Comparison of ENCODE assay signal across 9 cellular contexts in genomic region chr12:64583395-64584172, GRCh38. TPM values are rescaled to one million over a fixed set of nuclear protein-coding genes. Genes with fewer than 3 reads are reported as not detected.
DNase-seq lines count a peak whose midpoint lies in the region; ATAC-seq and TF ChIP-seq lines count a peak whose summit lies in the region.
"Had no signal": no experiment of that assay in that cellular context is flagged by ENCODE, and none has a peak within 500 bp of the region (broad histone marks: within the 10 kb centered on the region; RNA-seq: fewer than 3 reads in every experiment).

No MANE protein-coding gene starts in this region.

- TF ChIP-seq CTCF in hepatocyte (IDR thresholded peaks at IDR 0.05; ENCODE audit: poor library complexity), result no peak

- WGBS in hepatocyte (ENCODE audit: low lambda C conversion rate, missing lambda C conversion rate), result 68% methylated on average over 13 of the region's 13 CpGs

- peak overlapping the region; percentile 25 for H3K4me2 ChIP-seq in hepatocyte

- H3K4me3 Mint-ChIP-seq in activated T-cell treated with anti-CD3 and anti-CD28 coated beads, Interleukin-2, amount 50 U/mL, for 24 hours, result peak overlapping the region; percentile 38
- peak overlapping the region; percentile 13 for H3K4me3 Mint-ChIP-seq in activated CD4-positive, alpha-beta memory T cell treated with anti-CD3 and anti-CD28 coated beads, Interleukin-2, amount 10 ng/mL, durations not matched to agents 7 days and 5 days

- CTCF ChIA-PET in activated CD4-positive, alpha-beta memory T cell treated with anti-CD3 and anti-CD28 coated beads, Interleukin-2, amount 10 ng/mL, durations not matched to agents 7 days and 5 days (lab: Charles Lee), result interaction anchor here (0.6 to 1.2 kb wide), 4 partner anchors 24 to 215 kb away, joined by 3 to 4 read pairs (median 4); no protein-coding TSS in a partner anchor

- no peaks in the 10 kb centered on the region for H3K9me3 Mint-ChIP-seq in activated T-cell treated with anti-CD3 and anti-CD28 coated beads, Interleukin-2, amount 50 U/mL, for 24 hours
- no peaks in the 10 kb centered on the region for H3K9me3 Mint-ChIP-seq in activated CD4-positive, alpha-beta memory T cell treated with anti-CD3 and anti-CD28 coated beads, Interleukin-2, amount 10 ng/mL, durations not matched to agents 7 days and 5 days

- H3K27me3 ChIP-seq in hepatocyte (no peaks in the 10 kb centered on the region), subcutaneous abdominal adipose tissue (ENCODE audit: control insufficient read depth in 5 of 5, insufficient read depth in 4 of 5, low read length in 5 of 5) (no peaks in the 10 kb centered on the region)
- H3K27me3 ChIP-seq: gastrocnemius medialis had no signal

- no peaks in the 10 kb centered on the region for H3K36me3 Mint-ChIP-seq in activated T-cell treated with anti-CD3 and anti-CD28 coated beads, Interleukin-2, amount 50 U/mL, for 24 hours (ENCODE audit: low read depth)
- no peaks in the 10 kb centered on the region for H3K36me3 Mint-ChIP-seq in activated CD4-positive, alpha-beta memory T cell treated with anti-CD3 and anti-CD28 coated beads, Interleukin-2, amount 10 ng/mL, durations not matched to agents 7 days and 5 days (ENCODE audit: low read depth)

- H3K27ac ChIP-seq in hepatocyte, result no peak overlapping the region
- peak overlapping the region; percentile 49 for H3K27ac ChIP-seq in subcutaneous abdominal adipose tissue (ENCODE audit: low read depth, low read length)

- peak overlapping the region; percentile 31 for H3K27ac Mint-ChIP-seq in activated T-cell treated with anti-CD3 and anti-CD28 coated beads, Interleukin-2, amount 50 U/mL, for 24 hours
- H3K27ac Mint-ChIP-seq in activated CD4-positive, alpha-beta memory T cell treated with anti-CD3 and anti-CD28 coated beads, Interleukin-2, amount 10 ng/mL, durations not matched to agents 7 days and 5 days, result peak overlapping the region; percentile 27

- H3K4me1 Mint-ChIP-seq in activated T-cell treated with anti-CD3 and anti-CD28 coated beads, Interleukin-2, amount 50 U/mL, for 24 hours (ENCODE audit: low read depth), result peaks cover 26% of the 10 kb centered on the region
- peaks cover 17% of the 10 kb centered on the region for H3K4me1 Mint-ChIP-seq in activated CD4-positive, alpha-beta memory T cell treated with anti-CD3 and anti-CD28 coated beads, Interleukin-2, amount 10 ng/mL, durations not matched to agents 7 days and 5 days

- H3K4me3 ChIP-seq in hepatocyte (no peak overlapping the region), subcutaneous abdominal adipose tissue (ENCODE audit: low read depth in 1 of 5, low read length in 5 of 5) (peak overlapping the region; percentile 13 to 63 (median 47))

- H3K9me3 ChIP-seq in hepatocyte (ENCODE audit: low read depth), result no peaks in the 10 kb centered on the region
- H3K9me3 ChIP-seq in subcutaneous abdominal adipose tissue (ENCODE audit: control insufficient read depth in 5 of 5, low read length in 5 of 5), result no peaks in the 10 kb centered on the region
- H3K9me3 ChIP-seq: gastrocnemius medialis had no signal

- H4K20me1 ChIP-seq in hepatocyte (ENCODE audit: insufficient read depth, poor library complexity, severe bottlenecking), result no peaks in the 10 kb centered on the region

- no peaks in the 10 kb centered on the region for H3K9me2 ChIP-seq in hepatocyte (replicated peaks; ENCODE audit: insufficient read depth)

- peak overlapping the region in 2 of 5 donors; percentile 6 to 21 for H3K9ac ChIP-seq in subcutaneous abdominal adipose tissue (ENCODE audit: low read length in 5 of 5)

- no peaks in the 10 kb centered on the region for H3K79me2 ChIP-seq in hepatocyte

- no peaks in the 10 kb centered on the region for H3K27me3 Mint-ChIP-seq in activated T-cell treated with anti-CD3 and anti-CD28 coated beads, Interleukin-2, amount 50 U/mL, for 24 hours
- no peaks in the 10 kb centered on the region for H3K27me3 Mint-ChIP-seq in activated CD4-positive, alpha-beta memory T cell treated with anti-CD3 and anti-CD28 coated beads, Interleukin-2, amount 10 ng/mL, durations not matched to agents 7 days and 5 days

- ATAC-seq in HG03095 (IDR thresholded peaks at IDR 0.05; ENCODE audit: unreplicated experiment), result no peak
- ATAC-seq in GM21528 (IDR thresholded peaks at IDR 0.05; ENCODE audit: low FRiP score, unreplicated experiment), result no peak

- POLR2A ChIA-PET in activated CD4-positive, alpha-beta memory T cell treated with anti-CD3 and anti-CD28 coated beads, Interleukin-2, amount 10 ng/mL, durations not matched to agents 7 days and 5 days (lab: Charles Lee), result interaction anchor here (1.1 kb wide), 2 partner anchors 26 to 98 kb away, joined by 3 to 6 read pairs; no protein-coding TSS in a partner anchor

- DNase-seq in activated T-cell treated with anti-CD3 and anti-CD28 coated beads, Interleukin-2, amount 50 U/mL, for 24 hours, result no peak
- no peak for DNase-seq in activated T-cell treated with anti-CD3 and anti-CD28 coated beads, Interleukin-2, amount 50 U/mL, for 48 hours
- DNase-seq in activated CD4-positive, alpha-beta memory T cell treated with anti-CD3 and anti-CD28 coated beads, Interleukin-2, amount 10 ng/mL, durations not matched to agents 7 days and 5 days, result no peak
- DNase-seq in hepatocyte (ENCODE audit: low spot score), result no peak
- DNase-seq in 8988T, result no peak
- DNase-seq: gastrocnemius medialis had no signal

- no peak overlapping the region for H2AFZ ChIP-seq in hepatocyte

- H3K4me1 ChIP-seq in hepatocyte (ENCODE audit: insufficient read depth) (no peaks in the 10 kb centered on the region), subcutaneous abdominal adipose tissue (ENCODE audit: control insufficient read depth in 5 of 5, insufficient read depth in 5 of 5, low read length in 5 of 5) (peaks cover 0 to 37% (median 29%) of the 10 kb centered on the region in 5 donors)

- H3K36me3 ChIP-seq in hepatocyte (replicated peaks; ENCODE audit: insufficient read depth, low read depth) (no peaks in the 10 kb centered on the region), subcutaneous abdominal adipose tissue (ENCODE audit: control insufficient read depth in 5 of 5, insufficient read depth in 5 of 5, low read length in 5 of 5) (no peaks in the 10 kb centered on the region)
- H3K36me3 ChIP-seq: gastrocnemius medialis had no signal

RNA-seq across cellular contexts. Expression of gene RASSF3, which starts 26.7 kb away (rescaled TPM):
- total RNA-seq in activated CD4-positive, alpha-beta memory T cell treated with anti-CD3 and anti-CD28 coated beads, Interleukin-2, amount 10 ng/mL, durations not matched to agents 7 days and 5 days, result 10 to 100 TPM; 81.3 to 83.7 TPM
- total RNA-seq in hepatocyte, result 20.0 and 22.3 TPM in 2 replicates
- 5.1 and 7.8 TPM in 2 replicates for polyA plus RNA-seq in hepatocyte
